13 cellular contexts compared by ENCODE assay signal in genomic region chr2:196241175-196241574, GRCh38.
DNase-seq lines count a peak whose midpoint lies in the region; ATAC-seq and TF ChIP-seq lines count a peak whose summit lies in the region.
"Had no signal": no experiment of that assay in that cellular context is flagged by ENCODE, and none has a peak within 500 bp of the region (broad histone marks: within the 10 kb centered on the region; RNA-seq: fewer than 3 reads in every experiment).

No MANE protein-coding gene starts in this region.

- CTCF ChIA-PET in activated naive CD4-positive, alpha-beta T cell treated with anti-CD3 and anti-CD28 coated beads, Interleukin-2, amount 10 ng/mL, durations not matched to agents 7 days and 5 days (lab: Charles Lee): interaction anchor here (0.7 to 3.6 kb wide), 12 partner anchors 9 to 76 kb away, joined by 3 to 26 read pairs (median 4); partner anchors contain the start of gene STK17B

- TF ChIP-seq POLR2A in upper lobe of left lung (IDR thresholded peaks at IDR 0.05): no peak
- no peak for TF ChIP-seq POLR2A in erythroblast (IDR thresholded peaks at IDR 0.05; ENCODE audit: low read length)

- H3K4me1 ChIP-seq in left lung (peaks cover 8 to 60% of the 10 kb centered on the region in 2 donors), upper lobe of left lung (peaks cover 25 to 57% (median 36%) of the 10 kb centered on the region in 4 donors)

- H3K4me3 Mint-ChIP-seq in activated naive CD4-positive, alpha-beta T cell treated with anti-CD3 and anti-CD28 coated beads, Interleukin-2, amount 10 ng/mL, durations not matched to agents 7 days and 5 days: peak overlapping the region; percentile 5
- H3K4me3 Mint-ChIP-seq in T-helper 2 cell treated with Interferon-gamma antibody and Interleukin-4, amounts not matched to agents 5 μg/mL and 100 μg/mL, for 36 hours: peak overlapping the region; percentile 47

- no peaks in the 10 kb centered on the region for H3K27me3 Mint-ChIP-seq in activated naive CD4-positive, alpha-beta T cell treated with anti-CD3 and anti-CD28 coated beads, Interleukin-2, amount 10 ng/mL, durations not matched to agents 7 days and 5 days
- H3K27me3 Mint-ChIP-seq in T-helper 2 cell treated with Interferon-gamma antibody and Interleukin-4, amounts not matched to agents 5 μg/mL and 100 μg/mL, for 36 hours (ENCODE audit: low read depth): no peaks in the 10 kb centered on the region

- H3K27ac ChIP-seq in left lung (peak overlapping the region; percentile 57 to 98), upper lobe of left lung (peak overlapping the region; percentile 67 to 88 (median 86))

- H3K36me3 ChIP-seq in left lung: no peaks in the 10 kb centered on the region
- peaks cover 0 to 15% (median 0%) of the 10 kb centered on the region in 4 donors for H3K36me3 ChIP-seq in upper lobe of left lung

- H3K36me3 Mint-ChIP-seq in activated naive CD4-positive, alpha-beta T cell treated with anti-CD3 and anti-CD28 coated beads, Interleukin-2, amount 10 ng/mL, durations not matched to agents 7 days and 5 days: peaks cover 24% of the 10 kb centered on the region
- peaks cover 7% of the 10 kb centered on the region for H3K36me3 Mint-ChIP-seq in T-helper 2 cell treated with Interferon-gamma antibody and Interleukin-4, amounts not matched to agents 5 μg/mL and 100 μg/mL, for 36 hours (ENCODE audit: low read depth)

- H3K27ac Mint-ChIP-seq in activated naive CD4-positive, alpha-beta T cell treated with anti-CD3 and anti-CD28 coated beads, Interleukin-2, amount 10 ng/mL, durations not matched to agents 7 days and 5 days: peak overlapping the region; percentile 95
- H3K27ac Mint-ChIP-seq in T-helper 2 cell treated with Interferon-gamma antibody and Interleukin-4, amounts not matched to agents 5 μg/mL and 100 μg/mL, for 36 hours: peak overlapping the region; percentile 98

- H3K9me3 ChIP-seq in left lung (no peaks in the 10 kb centered on the region), upper lobe of left lung (no peaks in the 10 kb centered on the region)

- intact Hi-C loops in left lung (cut with DNase I): no loop called here

- TF ChIP-seq CTCF in left lung (IDR thresholded peaks at IDR 0.05) (no peak), upper lobe of left lung (IDR thresholded peaks at IDR 0.05) (no peak)

- ATAC-seq in left lung (no peak), upper lobe of left lung (ENCODE audit: low FRiP score in 2 of 2) (no peak), GM21367 (IDR thresholded peaks at IDR 0.05; ENCODE audit: unreplicated experiment) (no peak)

- H3K4me3 ChIP-seq in left lung (no peak overlapping the region), upper lobe of left lung (no peak overlapping the region)

- peaks cover 85% of the 10 kb centered on the region for H3K4me1 Mint-ChIP-seq in activated naive CD4-positive, alpha-beta T cell treated with anti-CD3 and anti-CD28 coated beads, Interleukin-2, amount 10 ng/mL, durations not matched to agents 7 days and 5 days
- peaks cover 65% of the 10 kb centered on the region for H3K4me1 Mint-ChIP-seq in T-helper 2 cell treated with Interferon-gamma antibody and Interleukin-4, amounts not matched to agents 5 μg/mL and 100 μg/mL, for 36 hours (ENCODE audit: low read depth)

- no peak for DNase-seq in activated naive CD4-positive, alpha-beta T cell treated with anti-CD3 and anti-CD28 coated beads, Interleukin-2, amount 10 ng/mL, durations not matched to agents 7 days and 5 days
- no peak for DNase-seq in activated naive CD4-positive, alpha-beta T cell treated with anti-CD3 and anti-CD28 coated beads, Interleukin-2, amount 50 U/mL, for 16 hours
- DNase-seq in T-helper 2 cell treated with Interferon-gamma antibody and Interleukin-4, amounts not matched to agents 5 μg/mL and 100 μg/mL, for 36 hours (ENCODE audit: low spot score): no peak
- DNase-seq in left lung: peak in 1 of 2 donors; percentile 39
- DNase-seq in upper lobe of left lung: no peak
- no peak for DNase-seq in erythroblast (lab: John Stamatoyannopoulos, UW)
- DNase-seq in NCI-H2107 (lab: John Stamatoyannopoulos, UW): no peak
- DNase-seq: activated effector memory CD4-positive, alpha-beta T cell treated with Interleukin-2 at 50 U/mL for 16 hours; hypothalamus; NCI-H1105 treated with DMSO at 0.1 percent for 48 hours; stimulated activated CD4-positive, alpha-beta T cell treated with anti-CD3 and anti-CD28 coated beads, Interleukin-15, amount 100 ng/mL, for 24 hours; T-helper 9 cell had no signal

- WGBS in upper lobe of left lung, 2 donors: 86 to 97% methylated on average over 3 of the region's 3 CpGs

- H3K27me3 ChIP-seq in left lung (no peaks in the 10 kb centered on the region), upper lobe of left lung (no peaks in the 10 kb centered on the region)

- TF ChIP-seq EP300 in upper lobe of left lung (IDR thresholded peaks at IDR 0.05): no peak

- peaks cover 10% of the 10 kb centered on the region for H3K9me3 Mint-ChIP-seq in activated naive CD4-positive, alpha-beta T cell treated with anti-CD3 and anti-CD28 coated beads, Interleukin-2, amount 10 ng/mL, durations not matched to agents 7 days and 5 days
- H3K9me3 Mint-ChIP-seq in T-helper 2 cell treated with Interferon-gamma antibody and Interleukin-4, amounts not matched to agents 5 μg/mL and 100 μg/mL, for 36 hours: peaks cover 16% of the 10 kb centered on the region
